8 cellular contexts compared by ENCODE assay signal in the genomic region with DNA sequence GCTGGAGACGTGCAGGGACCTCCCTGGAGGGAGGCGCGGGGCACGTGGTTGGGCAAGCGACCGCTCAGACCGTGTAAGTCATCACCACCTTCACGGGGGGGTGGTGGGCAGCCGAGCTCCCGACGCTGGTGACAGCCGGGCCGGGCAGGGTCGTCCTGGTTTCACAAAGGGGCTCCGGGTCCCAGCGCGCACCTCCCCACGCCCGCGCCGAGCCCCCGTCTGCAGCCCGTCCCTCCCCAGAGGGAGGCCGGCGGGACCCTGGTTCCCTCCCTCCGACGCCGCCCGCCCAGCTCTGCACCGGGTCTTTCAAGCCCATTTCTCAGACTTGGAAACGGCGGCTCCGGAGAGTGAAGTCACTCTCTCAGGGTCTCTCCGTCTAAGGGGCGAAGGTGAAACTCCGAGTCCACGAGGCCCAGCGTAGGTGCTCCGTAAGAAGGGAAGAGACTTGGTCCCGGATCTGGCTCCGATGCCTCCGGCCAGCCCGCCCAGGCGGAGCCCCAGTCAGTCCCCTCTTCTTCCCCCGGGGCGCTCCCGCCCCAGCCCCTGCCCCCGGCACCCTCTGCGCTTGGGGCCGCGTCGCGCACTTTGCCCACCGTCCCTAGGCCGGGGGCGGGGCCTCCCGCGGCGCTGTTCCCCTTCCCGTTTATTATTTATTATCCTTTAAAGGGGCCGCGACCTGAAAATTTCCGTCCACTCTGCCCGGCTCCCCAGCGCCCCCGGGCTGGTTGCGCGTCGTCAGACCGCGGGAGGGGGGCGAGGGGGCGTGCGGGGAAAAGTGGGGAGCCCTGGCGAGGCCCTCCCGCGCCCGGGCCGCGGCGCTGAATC. TPM values are rescaled to one million over a fixed set of nuclear protein-coding genes. Genes with fewer than 3 reads are reported as not detected.
A peak's percentile ranks its signal among the peaks of the same experiment; 100 is the strongest.
DNase-seq lines count a peak whose midpoint lies in the region; ATAC-seq and TF ChIP-seq lines count a peak whose summit lies in the region.

No MANE protein-coding gene starts in this region.

- no peaks in the 10 kb centered on the region for H3F3A ChIP-seq in smooth muscle cell (ENCODE audit: low read depth)

- H3K9ac ChIP-seq in smooth muscle cell (ENCODE audit: low read depth): peak overlapping the region; percentile 93

- 1% methylated on average over 47 of the region's 81 CpGs for WGBS in smooth muscle cell (ENCODE audit: low lambda C conversion rate)

- H3K27ac Mint-ChIP-seq in immature natural killer cell: peak overlapping the region; percentile 57 to 85 (median 72)

- TF ChIP-seq CTCF in AG04450 (IDR thresholded peaks at IDR 0.05; ENCODE audit: low read depth, low read length): no peak
- TF ChIP-seq CTCF in WI38 (IDR thresholded peaks at IDR 0.05; ENCODE audit: low read depth, low read length): no peak
- no peak for TF ChIP-seq CTCF in smooth muscle cell (IDR thresholded peaks at IDR 0.05; ENCODE audit: borderline replicate concordance, insufficient read depth, poor library complexity, severe bottlenecking)

- peaks cover 52% of the 10 kb centered on the region for H3K79me2 ChIP-seq in smooth muscle cell (ENCODE audit: low read depth)

- peak; percentile 49 for ATAC-seq in GM18858 (IDR thresholded peaks at IDR 0.05; ENCODE audit: unreplicated experiment)
- peak; percentile 53 for ATAC-seq in HG03097 (IDR thresholded peaks at IDR 0.05; ENCODE audit: low FRiP score, unreplicated experiment)

- no peaks in the 10 kb centered on the region for H3K36me3 Mint-ChIP-seq in immature natural killer cell

- peaks cover 3 to 16% (median 5%) of the 10 kb centered on the region in 3 donors for H3K27me3 Mint-ChIP-seq in immature natural killer cell (ENCODE audit: low read depth in 3 of 3)

- POLR2A ChIA-PET in AG04450 (lab: Yijun Ruan, JAX): interaction anchor here (1.4 kb wide), 1 partner anchor 59 kb away, joined by 5 read pairs; a partner anchor contains a TSS

- peaks cover 3% of the 10 kb centered on the region for H3K4me1 ChIP-seq in smooth muscle cell (ENCODE audit: low read depth)

- DNase-seq in AG04450 (ENCODE audit: low read depth, low spot score) (peak; percentile 48), NCI-H2171 (lab: John Stamatoyannopoulos, UW) (peak; percentile 84), caudate nucleus (lab: John Stamatoyannopoulos, UW) (peak in 56 of 61 donors; percentile 25 to 84 (median 62)), immature natural killer cell (peak; percentile 77 to 81 (median 80)), smooth muscle cell (lab: John Stamatoyannopoulos, UW; ENCODE audit: unreplicated experiment) (peak; percentile 92)

- no peaks in the 10 kb centered on the region for H3K9me3 Mint-ChIP-seq in immature natural killer cell

- peak overlapping the region; percentile 83 for H3K4me3 ChIP-seq in AG04450 (ENCODE audit: low read depth, low read length)
- H3K4me3 ChIP-seq in WI38 (ENCODE audit: low read depth, low read length): peak overlapping the region; percentile 88
- peak overlapping the region; percentile 99 for H3K4me3 ChIP-seq in smooth muscle cell

- CTCF ChIA-PET in AG04450 (lab: Charles Lee): no interaction called here

- H2AFZ ChIP-seq in smooth muscle cell (ENCODE audit: low read depth): peak overlapping the region; percentile 35

- peaks cover 16 to 17% of the 10 kb centered on the region in 2 donors for H3K4me1 Mint-ChIP-seq in immature natural killer cell

- peak overlapping the region; percentile 75 for H3K27ac ChIP-seq in AG04450 (ENCODE audit: low read depth, low read length)
- no peak overlapping the region for H3K27ac ChIP-seq in caudate nucleus (ENCODE audit: low read depth, low read length)
- peak overlapping the region; percentile 98 for H3K27ac ChIP-seq in smooth muscle cell (ENCODE audit: low read depth)

- no peaks in the 10 kb centered on the region for H3K36me3 ChIP-seq in smooth muscle cell (ENCODE audit: low read depth)

- H3K27me3 ChIP-seq in AG04450 (ENCODE audit: control insufficient read depth, insufficient read depth, low read length): peaks cover 2% of the 10 kb centered on the region
- peaks cover 4% of the 10 kb centered on the region for H3K27me3 ChIP-seq in smooth muscle cell (ENCODE audit: low read depth)

- no peaks in the 10 kb centered on the region; the same call in 1 of the 2 replicates for H3K9me3 ChIP-seq in AG04450 (ENCODE audit: control insufficient read depth, insufficient read depth, low read length)
- no peaks in the 10 kb centered on the region for H3K9me3 ChIP-seq in smooth muscle cell (replicated peaks; ENCODE audit: low read depth)

- peaks cover 26% of the 10 kb centered on the region for H4K20me1 ChIP-seq in smooth muscle cell (ENCODE audit: low read depth)

- peak overlapping the region; percentile 79 to 85 (median 80) for H3K4me3 Mint-ChIP-seq in immature natural killer cell

- peak overlapping the region; percentile 99 for H3K4me2 ChIP-seq in smooth muscle cell

RNA-seq across cellular contexts. Expression of a gene that starts 0.5 kb away (rescaled TPM):
- polyA plus RNA-seq in AG04450 (2011; rRNA removed) (7.6 and 12.2 TPM in 2 replicates), immature natural killer cell (1 to 10 TPM; 1.0 to 1.7 (median 1.4) TPM), smooth muscle cell (45.7 and 75.2 TPM in 2 replicates)
- polyA minus RNA-seq in AG04450 (2011; rRNA and poly(A)+ RNA removed): 29.7 and 32.4 TPM in 2 replicates
- 50.3 TPM in 2 replicates for total RNA-seq in smooth muscle cell

RNA-seq across cellular contexts. Expression of a gene that starts 8.2 kb away (rescaled TPM):
- polyA plus RNA-seq in AG04450 (2011; rRNA removed): not detected in 2 replicates
- not detected in 2 replicates for polyA minus RNA-seq in AG04450 (2011; rRNA and poly(A)+ RNA removed)
- not detected for polyA plus RNA-seq in immature natural killer cell
- total RNA-seq in smooth muscle cell: 0.27 TPM in 1 of 2 replicates, not detected in the other
- polyA plus RNA-seq in smooth muscle cell: 0.61 and 1.4 TPM in 2 replicates

RNA-seq across cellular contexts. Expression of a gene that starts 12.3 kb away (rescaled TPM):
- polyA plus RNA-seq in AG04450 (2011; rRNA removed): 24.0 and 30.9 TPM in 2 replicates
- polyA minus RNA-seq in AG04450 (2011; rRNA and poly(A)+ RNA removed): 16.4 and 20.4 TPM in 2 replicates
- 100 to 1,000 TPM in 1 of 3 donors, 10 to 100 TPM in 2; 83.5 to 146 (median 85.8) TPM for polyA plus RNA-seq in immature natural killer cell
- total RNA-seq in smooth muscle cell: 25.9 and 42.3 TPM in 2 replicates
- polyA plus RNA-seq in smooth muscle cell: 69.4 and 70.5 TPM in 2 replicates

RNA-seq across cellular contexts. Expression of a gene that starts 32.0 kb away (rescaled TPM):
- polyA plus RNA-seq in AG04450 (2011; rRNA removed) (not detected in 2 replicates), immature natural killer cell (not detected), smooth muscle cell (not detected in 2 replicates)
- under 0.01 TPM in 1 of 2 replicates, not detected in the other for polyA minus RNA-seq in AG04450 (2011; rRNA and poly(A)+ RNA removed)
- total RNA-seq in smooth muscle cell: not detected in 2 replicates

RNA-seq across cellular contexts. Expression of a gene that starts 32.3 kb away (rescaled TPM):
- polyA plus RNA-seq in AG04450 (2011; rRNA removed): 22.7 and 31.7 TPM in 2 replicates
- 22.3 and 29.1 TPM in 2 replicates for polyA minus RNA-seq in AG04450 (2011; rRNA and poly(A)+ RNA removed)
- 100 to 1,000 TPM in 1 of 3 donors, 10 to 100 TPM in 2; 44.2 to 112 (median 48.0) TPM for polyA plus RNA-seq in immature natural killer cell
- total RNA-seq in smooth muscle cell: 19.0 and 25.2 TPM in 2 replicates
- polyA plus RNA-seq in smooth muscle cell: 86.8 and 87.1 TPM in 2 replicates
